8 cellular contexts compared by ENCODE assay signal in genomic region chr10:114631678-114632417, GRCh38. TPM values are rescaled to one million over a fixed set of nuclear protein-coding genes. Genes with fewer than 3 reads are reported as not detected.
DNase-seq lines count a peak whose midpoint lies in the region; ATAC-seq and TF ChIP-seq lines count a peak whose summit lies in the region.

No MANE protein-coding gene starts in this region.

- in situ Hi-C loops in HAP-1 (cut with MboI; ENCODE audit: low sequenced_read_pairs): no loop called here

- H3K27me3 ChIP-seq in HAP-1 (ENCODE audit: low read depth) (no peaks in the 10 kb centered on the region), left ventricle myocardium inferior (ENCODE audit: low read depth) (no peaks in the 10 kb centered on the region), prostate gland (replicated peaks; ENCODE audit: insufficient read depth) (peaks cover 8% of the 10 kb centered on the region)

- ATAC-seq in GM18498 (IDR thresholded peaks at IDR 0.05; ENCODE audit: unreplicated experiment): peak; percentile 81

- no peak for TF ChIP-seq CTCF in left ventricle myocardium inferior (IDR thresholded peaks at IDR 0.05; ENCODE audit: borderline replicate concordance)
- TF ChIP-seq CTCF in prostate gland (IDR thresholded peaks at IDR 0.05): no peak

- no peak for TF ChIP-seq POLR2A in prostate gland (IDR thresholded peaks at IDR 0.05)

- H3K27ac ChIP-seq in left ventricle myocardium inferior (replicated peaks) (peak overlapping the region; percentile 92), prostate gland (no peak overlapping the region)

- intact Hi-C loops in left ventricle myocardium inferior (cut with micrococcal nuclease): no loop called here
- intact Hi-C loops in prostate gland (cut with DNase I): no loop called here

- H3K9me3 ChIP-seq in HAP-1 (no peaks in the 10 kb centered on the region; the same call in 1 of the 2 replicates), left ventricle myocardium inferior (replicated peaks) (no peaks in the 10 kb centered on the region), prostate gland (no peaks in the 10 kb centered on the region)

- H3K4me3 ChIP-seq in HAP-1 (peak overlapping the region; percentile 41), left ventricle myocardium inferior (peak overlapping the region; percentile 76), prostate gland (peak overlapping the region; percentile 25 to 38)

- H3K36me3 ChIP-seq in HAP-1 (replicated peaks) (no peaks in the 10 kb centered on the region), left ventricle myocardium inferior (no peaks in the 10 kb centered on the region), prostate gland (no peaks in the 10 kb centered on the region)

- H3K4me1 ChIP-seq in HAP-1: peaks cover 43% of the 10 kb centered on the region
- H3K4me1 ChIP-seq in left ventricle myocardium inferior: peaks cover 90% of the 10 kb centered on the region
- peaks cover 8% of the 10 kb centered on the region for H3K4me1 ChIP-seq in prostate gland (replicated peaks)

- under 1% methylated on average over 48 of the region's 53 CpGs for WGBS in prostate gland

- DNase-seq in HAP-1 (ENCODE audit: low spot score in 2 of 2) (peak; percentile 63 to 78), NCI-H2227 treated with DMSO at 0.1 percent for 48 hours (lab: John Stamatoyannopoulos, UW) (peak; percentile 29), left ventricle myocardium inferior (peak; percentile 56), prostate gland (ENCODE audit: low spot score) (no peak), NCI-H446 (lab: John Stamatoyannopoulos, UW) (no peak), GM19238 (ENCODE audit: insufficient read length, low spot score) (no peak)
- DNase-seq in activated naive CD4-positive, alpha-beta T cell treated with anti-CD3 and anti-CD28 coated beads, Interleukin-2, amount 50 U/mL, for 16 hours: peak; percentile 23

RNA-seq across cellular contexts. Expression of gene ABLIM1, which starts 26.2 kb away (rescaled TPM):
- total RNA-seq in left ventricle myocardium inferior (674 TPM), prostate gland (100 to 1,000 TPM in 1 of 2 donors, 10 to 100 TPM in 1; 43.9 to 138 TPM)

Comparison
In these comparisons a context has a peak if more than half of its experiments do, and no peak if none do; other contexts are left out.
1. DNase-seq: peak in HAP-1 (2 of 2), NCI-H2227 treated with DMSO at 0.1 percent for 48 hours (single experiment), activated naive CD4-positive, alpha-beta T cell treated with anti-CD3 and anti-CD28 coated beads, Interleukin-2, amount 50 U/mL, for 16 hours (single experiment) and left ventricle myocardium inferior (single experiment); none in prostate gland (single experiment), NCI-H446 (0 of 2) and GM19238 (single experiment).
2. Peak in every context shown above with its lines, with median percentiles within 50 percentile points of each other: H3K4me3 ChIP-seq.